In genomic region chr22:21972293-21972779, GRCh38 we compare ENCODE assay signal across 8 cellular contexts. TPM values are rescaled to one million over a fixed set of nuclear protein-coding genes. Genes with fewer than 3 reads are reported as not detected.
A peak's percentile ranks its signal among the peaks of the same experiment; 100 is the strongest.
DNase-seq lines count a peak whose midpoint lies in the region; ATAC-seq, FAIRE-seq and TF ChIP-seq lines count a peak whose summit lies in the region.

No MANE protein-coding gene starts in this region.

- ATAC-seq in HG02623 (IDR thresholded peaks at IDR 0.05; ENCODE audit: unreplicated experiment) = no peak
- ATAC-seq in GM18870 (IDR thresholded peaks at IDR 0.05; ENCODE audit: unreplicated experiment) = no peak
- no peak for ATAC-seq in GM18498 (IDR thresholded peaks at IDR 0.05; ENCODE audit: unreplicated experiment)

- H3K9me3 Mint-ChIP-seq in Caco-2 (ENCODE audit: unreplicated experiment) (no peaks in the 10 kb centered on the region), neural progenitor cell (no peaks in the 10 kb centered on the region)
- no peaks in the 10 kb centered on the region for H3K9me3 Mint-ChIP-seq in activated CD4-positive, alpha-beta memory T cell treated with anti-CD3 and anti-CD28 coated beads for 36 hours

- no peak for TF ChIP-seq POLR2A in endothelial cell of umbilical vein (IDR thresholded peaks at IDR 0.05; ENCODE audit: low read depth, low read length)

- peak; percentile 82 for FAIRE-seq in endothelial cell of umbilical vein (lab: Jason Lieb, UNC)

- H3K36me3 ChIP-seq in Caco-2 (ENCODE audit: control insufficient read depth, insufficient read depth, low read length) (peaks cover 5% of the 10 kb centered on the region), KMS-11 (ENCODE audit: insufficient read depth) (no peaks in the 10 kb centered on the region), endothelial cell of umbilical vein (ENCODE audit: control insufficient read depth in 2 of 2, extremely low read depth in 1 of 2, insufficient read depth in 2 of 2, low read length in 2 of 2) (peaks cover 26 to 41% of the 10 kb centered on the region in 2 experiments), neural progenitor cell (no peaks in the 10 kb centered on the region)

- H3K27ac Mint-ChIP-seq in Caco-2 (ENCODE audit: unreplicated experiment) = no peak overlapping the region
- no peak overlapping the region for H3K27ac Mint-ChIP-seq in activated CD4-positive, alpha-beta memory T cell treated with anti-CD3 and anti-CD28 coated beads for 36 hours
- H3K27ac Mint-ChIP-seq in neural progenitor cell = no peak overlapping the region

- no peak overlapping the region for H3K9ac ChIP-seq in KMS-11
- H3K9ac ChIP-seq in endothelial cell of umbilical vein (replicated peaks; ENCODE audit: extremely low read depth, insufficient read depth, low read length) = no peak overlapping the region
- H3K9ac ChIP-seq in neural progenitor cell = no peak overlapping the region

- intact Hi-C loops in Caco-2 (cut with micrococcal nuclease; ENCODE audit: unreplicated experiment) = no loop called here
- intact Hi-C loops in activated CD4-positive, alpha-beta memory T cell treated with anti-CD3 and anti-CD28 coated beads for 36 hours (cut with micrococcal nuclease) = no loop called here
- intact Hi-C loops in endothelial cell of umbilical vein (cut with micrococcal nuclease) = no loop called here

- H3K4me3 ChIP-seq in Caco-2 (ENCODE audit: low read depth, low read length) (no peak overlapping the region), KMS-11 (IDR thresholded peaks at IDR 0.05; ENCODE audit: insufficient read depth, low read depth, low read length) (no peak overlapping the region), endothelial cell of umbilical vein (replicated peaks in 1 of 3; ENCODE audit: insufficient read depth in 1 of 3, low read depth in 1 of 3, low read length in 3 of 3) (no peak overlapping the region), neural progenitor cell (no peak overlapping the region)

- BruUV-seq in Caco-2 (replicated peaks; lab: Mats Ljungman, UMichigan) (no TSS peak), endothelial cell of umbilical vein (replicated peaks; lab: Mats Ljungman, UMichigan) (no TSS peak)

- no peaks in the 10 kb centered on the region for H3K79me2 ChIP-seq in KMS-11 (ENCODE audit: insufficient read depth, low read depth)
- H3K79me2 ChIP-seq in endothelial cell of umbilical vein (ENCODE audit: control insufficient read depth, insufficient read depth, low read length) = peaks cover 6% of the 10 kb centered on the region
- peaks cover 10% of the 10 kb centered on the region for H3K79me2 ChIP-seq in neural progenitor cell (ENCODE audit: low read depth)

- no peaks in the 10 kb centered on the region for H3K4me1 Mint-ChIP-seq in Caco-2 (ENCODE audit: low read depth, unreplicated experiment)
- no peaks in the 10 kb centered on the region for H3K4me1 Mint-ChIP-seq in activated CD4-positive, alpha-beta memory T cell treated with anti-CD3 and anti-CD28 coated beads for 36 hours (ENCODE audit: low read depth)
- no peaks in the 10 kb centered on the region for H3K4me1 Mint-ChIP-seq in neural progenitor cell

- no peaks in the 10 kb centered on the region for H3K9me1 ChIP-seq in endothelial cell of umbilical vein (replicated peaks; ENCODE audit: control insufficient read depth, extremely low read depth, insufficient read depth, low read length)

- POLR2A ChIA-PET in Caco-2 (lab: Charles Lee) (interaction anchor here (0.6 kb wide), 1 partner anchor 10 kb away, joined by 4 read pairs; the partner anchor contains the start of gene TOP3B), endothelial cell of umbilical vein (lab: Charles Lee) (interaction anchor here (1.2 kb wide), 1 partner anchor 536 kb away, joined by 4 read pairs; the partner anchor contains the start of gene ZNF280B)
- POLR2A ChIA-PET in activated CD4-positive, alpha-beta memory T cell treated with anti-CD3 and anti-CD28 coated beads for 36 hours (lab: Charles Lee) = no interaction called here

- H4K20me1 ChIP-seq in KMS-11 (ENCODE audit: insufficient read depth) (no peaks in the 10 kb centered on the region), endothelial cell of umbilical vein (replicated peaks; ENCODE audit: control insufficient read depth, extremely low read depth, insufficient read depth, low read length) (no peaks in the 10 kb centered on the region), neural progenitor cell (ENCODE audit: low read depth) (peaks cover 23% of the 10 kb centered on the region)

- H3F3A ChIP-seq in neural progenitor cell (ENCODE audit: low read depth) = no peaks in the 10 kb centered on the region

- H2AFZ ChIP-seq in KMS-11 (ENCODE audit: low read depth) (no peak overlapping the region), endothelial cell of umbilical vein (ENCODE audit: low read depth, low read length) (no peak overlapping the region), neural progenitor cell (replicated peaks) (no peak overlapping the region)

- no peaks in the 10 kb centered on the region for H3K4me1 ChIP-seq in Caco-2
- H3K4me1 ChIP-seq in KMS-11 (ENCODE audit: low read depth, poor library complexity, severe bottlenecking) = no peaks in the 10 kb centered on the region
- no peaks in the 10 kb centered on the region for H3K4me1 ChIP-seq in endothelial cell of umbilical vein (ENCODE audit: control insufficient read depth, extremely low read depth, insufficient read depth, low read length)
- H3K4me1 ChIP-seq in neural progenitor cell = no peaks in the 10 kb centered on the region

- H3K9me3 ChIP-seq in Caco-2 (no peaks in the 10 kb centered on the region), endothelial cell of umbilical vein (replicated peaks; ENCODE audit: control insufficient read depth, insufficient read depth, low read length) (no peaks in the 10 kb centered on the region), neural progenitor cell (ENCODE audit: low read depth) (no peaks in the 10 kb centered on the region)

- peaks cover 51% of the 10 kb centered on the region for H3K36me3 Mint-ChIP-seq in Caco-2 (ENCODE audit: insufficient read depth, unreplicated experiment)
- peaks cover 28% of the 10 kb centered on the region for H3K36me3 Mint-ChIP-seq in activated CD4-positive, alpha-beta memory T cell treated with anti-CD3 and anti-CD28 coated beads for 36 hours
- H3K36me3 Mint-ChIP-seq in neural progenitor cell = peaks cover 16% of the 10 kb centered on the region

- H3K27me3 Mint-ChIP-seq in Caco-2 (ENCODE audit: insufficient read depth, unreplicated experiment) (no peaks in the 10 kb centered on the region), neural progenitor cell (ENCODE audit: insufficient read depth, low read depth) (peaks cover 8% of the 10 kb centered on the region)
- H3K27me3 Mint-ChIP-seq in activated CD4-positive, alpha-beta memory T cell treated with anti-CD3 and anti-CD28 coated beads for 36 hours = no peaks in the 10 kb centered on the region

- TF ChIP-seq CTCF in Caco-2 (IDR thresholded peaks at IDR 0.05; ENCODE audit: insufficient read depth in 1 of 2, low read depth in 1 of 2, low read length in 1 of 2, severe bottlenecking in 1 of 2, unreplicated experiment in 1 of 2) = peak; percentile 82 to 90
- TF ChIP-seq CTCF in KMS-11 (conservative IDR thresholded peaks at IDR 0.05; ENCODE audit: low read depth, low read length) = peak; percentile 92
- peak; percentile 87 to 93 for TF ChIP-seq CTCF in endothelial cell of umbilical vein (IDR thresholded peaks at IDR 0.05; ENCODE audit: extremely low read depth in 1 of 2, insufficient read depth in 1 of 2, low read depth in 1 of 2, low read length in 2 of 2)
- peak; percentile 89 for TF ChIP-seq CTCF in neural progenitor cell (IDR thresholded peaks at IDR 0.05)

- H3K4me2 ChIP-seq in KMS-11 = no peak overlapping the region
- H3K4me2 ChIP-seq in endothelial cell of umbilical vein (ENCODE audit: insufficient read depth, low read length) = no peak overlapping the region
- H3K4me2 ChIP-seq in neural progenitor cell = no peak overlapping the region

- H3K27me3 ChIP-seq in Caco-2 (replicated peaks; ENCODE audit: control insufficient read depth, insufficient read depth, low read length) (no peaks in the 10 kb centered on the region), KMS-11 (ENCODE audit: insufficient read depth, low read depth) (no peaks in the 10 kb centered on the region), endothelial cell of umbilical vein (ENCODE audit: control insufficient read depth in 2 of 2, insufficient read depth in 2 of 2, low read length in 2 of 2) (no peaks in the 10 kb centered on the region), neural progenitor cell (no peaks in the 10 kb centered on the region)

- H3K4me3 Mint-ChIP-seq in Caco-2 (ENCODE audit: unreplicated experiment) = no peak overlapping the region
- no peak overlapping the region for H3K4me3 Mint-ChIP-seq in activated CD4-positive, alpha-beta memory T cell treated with anti-CD3 and anti-CD28 coated beads for 36 hours
- H3K4me3 Mint-ChIP-seq in neural progenitor cell = no peak overlapping the region

- peak in 1 of 2 experiments; percentile 57 for DNase-seq in Caco-2
- DNase-seq in activated CD4-positive, alpha-beta memory T cell treated with anti-CD3 and anti-CD28 coated beads for 36 hours = peak; percentile 68
- peak; percentile 40 for DNase-seq in endothelial cell of umbilical vein (ENCODE audit: low read depth, low spot score)
- peak; percentile 66 for DNase-seq in neural progenitor cell (ENCODE audit: low spot score)

- no peak overlapping the region for H3K27ac ChIP-seq in KMS-11
- no peak overlapping the region for H3K27ac ChIP-seq in endothelial cell of umbilical vein (ENCODE audit: insufficient read depth, low read depth, low read length)
- H3K27ac ChIP-seq in neural progenitor cell = no peak overlapping the region

- CTCF ChIA-PET in Caco-2 (lab: Charles Lee) = interaction anchor here (0.6 to 2.2 kb wide), 6 partner anchors 9 to 89 kb away, joined by 3 to 11 read pairs (median 3); partner anchors contain the start of gene TOP3B
- CTCF ChIA-PET in activated CD4-positive, alpha-beta memory T cell treated with anti-CD3 and anti-CD28 coated beads for 36 hours (lab: Charles Lee) = interaction anchor here (0.6 to 2.7 kb wide), 30 partner anchors 9 to 307 kb away, joined by 3 to 37 read pairs (median 3); partner anchors contain the start of genes PPIL2, PPM1F and TOP3B
- CTCF ChIA-PET in endothelial cell of umbilical vein (lab: Charles Lee) = interaction anchor here (0.7 to 3.4 kb wide), 25 partner anchors 9 to 343 kb away, joined by 3 to 26 read pairs (median 4); partner anchors contain the start of genes PPM1F and TOP3B

- dilution Hi-C loops in endothelial cell of umbilical vein (cut with MboI; ENCODE audit: extremely low pct_ligation_motif_present, low sequenced_read_pairs) = no loop called here

RNA-seq across cellular contexts. Expression of gene TOP3B, which starts 10.3 kb away (rescaled TPM):
- total RNA-seq in Caco-2 (2022) (63.0 and 63.7 TPM in 2 replicates), endothelial cell of umbilical vein (49.9 and 56.5 TPM in 2 replicates), neural progenitor cell (ENCODE audit: low replicate concordance) (53.9 and 74.0 TPM in 2 replicates)
- total RNA-seq in activated CD4-positive, alpha-beta memory T cell treated with anti-CD3 and anti-CD28 coated beads for 36 hours = 10 to 100 TPM; 28.8 to 30.4 TPM
- polyA plus RNA-seq in endothelial cell of umbilical vein = 25.2 and 28.3 TPM in 2 replicates
- polyA plus RNA-seq in endothelial cell of umbilical vein (2011; cell fraction: cytosol; rRNA removed) = 11.4 and 15.4 TPM in 2 replicates
- polyA plus RNA-seq in endothelial cell of umbilical vein (2011; cell fraction: nucleus; rRNA removed) = 128 and 139 TPM in 2 replicates
- 20.7 and 28.7 TPM in 2 replicates for polyA plus RNA-seq in endothelial cell of umbilical vein (2012)
- 41.8 and 43.6 TPM in 2 replicates for polyA minus RNA-seq in endothelial cell of umbilical vein
- polyA minus RNA-seq in endothelial cell of umbilical vein (2011; cell fraction: cytosol; rRNA and poly(A)+ RNA removed) = 12.7 TPM
- 54.6 and 65.8 TPM in 2 replicates for polyA minus RNA-seq in endothelial cell of umbilical vein (2011; cell fraction: nucleus; rRNA and poly(A)+ RNA removed)

RNA-seq across cellular contexts. Expression of gene PPM1F, which starts 19.7 kb away (rescaled TPM):
- total RNA-seq in Caco-2 (2022) (18.9 and 25.8 TPM in 2 replicates), endothelial cell of umbilical vein (171 and 178 TPM in 2 replicates), neural progenitor cell (ENCODE audit: low replicate concordance) (18.0 and 39.0 TPM in 2 replicates)
- 10 to 100 TPM; 21.7 to 21.9 TPM for total RNA-seq in activated CD4-positive, alpha-beta memory T cell treated with anti-CD3 and anti-CD28 coated beads for 36 hours
- 107 and 110 TPM in 2 replicates for polyA plus RNA-seq in endothelial cell of umbilical vein
- polyA plus RNA-seq in endothelial cell of umbilical vein (2011; cell fraction: cytosol; rRNA removed) = 74.3 and 89.5 TPM in 2 replicates
- 164 and 168 TPM in 2 replicates for polyA plus RNA-seq in endothelial cell of umbilical vein (2011; cell fraction: nucleus; rRNA removed)
- 64.8 and 74.8 TPM in 2 replicates for polyA plus RNA-seq in endothelial cell of umbilical vein (2012)
- 76.9 and 83.9 TPM in 2 replicates for polyA minus RNA-seq in endothelial cell of umbilical vein
- 6.8 TPM for polyA minus RNA-seq in endothelial cell of umbilical vein (2011; cell fraction: cytosol; rRNA and poly(A)+ RNA removed)
- polyA minus RNA-seq in endothelial cell of umbilical vein (2011; cell fraction: nucleus; rRNA and poly(A)+ RNA removed) = 36.8 and 45.7 TPM in 2 replicates
